In the genomic region with DNA sequence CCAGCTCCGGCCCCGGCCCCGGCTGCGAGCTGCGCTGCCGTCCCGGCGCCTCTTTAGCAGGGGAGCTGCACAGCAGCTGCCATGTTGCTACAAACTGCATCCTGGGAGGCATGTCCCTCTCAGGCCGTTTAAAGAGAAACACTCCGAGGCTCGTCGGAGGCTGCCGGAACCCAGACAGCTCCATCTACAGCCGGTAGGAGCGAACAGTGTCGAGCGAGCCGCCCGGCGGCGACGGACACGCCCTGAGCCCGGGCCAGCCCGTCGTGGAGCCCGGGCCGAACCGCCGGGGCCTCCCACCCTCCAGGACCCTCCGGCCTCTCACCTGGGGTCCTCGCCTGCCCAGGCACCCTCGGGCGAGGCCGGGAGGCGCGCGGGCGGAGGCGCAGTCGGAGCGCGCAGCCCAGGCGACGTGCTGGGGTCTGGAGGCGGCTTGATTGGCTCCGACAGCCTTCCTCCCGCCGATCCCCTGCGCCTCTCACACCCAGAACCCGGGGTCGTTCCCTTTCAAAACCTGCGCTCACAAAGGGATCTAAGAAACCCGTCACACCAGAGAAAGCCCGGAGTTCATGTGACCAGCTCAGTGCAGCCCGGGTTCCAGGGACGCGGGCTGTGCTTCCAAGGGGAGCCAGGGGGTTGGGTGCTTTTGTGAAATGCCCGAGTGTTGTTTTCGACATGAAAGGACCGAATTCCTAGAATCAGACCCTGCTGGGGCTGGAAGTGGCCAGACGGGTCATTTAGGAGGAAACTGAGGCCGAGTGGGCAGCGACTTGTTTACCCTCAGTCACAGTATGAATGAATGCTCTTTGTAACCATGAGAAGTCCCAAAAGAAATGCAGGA, we compare ENCODE assay signal across 8 cellular contexts. TPM values are rescaled to one million over a fixed set of nuclear protein-coding genes. Genes with fewer than 3 reads are reported as not detected.
DNase-seq lines count a peak whose midpoint lies in the region; ATAC-seq and TF ChIP-seq lines count a peak whose summit lies in the region.

A gene (minus strand): TSS at position 570 of the 838 bp plus-strand sequence. CDS start 5,040 bp downstream, outside the sequence.

- H3K9me3 Mint-ChIP-seq in activated CD4-positive, alpha-beta T cell treated with anti-CD3 and anti-CD28 coated beads for 36 hours (ENCODE audit: low read depth), result no peaks in the 10 kb centered on the region

- POLR2A ChIA-PET in activated CD4-positive, alpha-beta T cell treated with anti-CD3 and anti-CD28 coated beads for 36 hours (lab: Charles Lee), result interaction anchor here (0.7 to 1.2 kb wide), 5 partner anchors 18 to 265 kb away, joined by 3 to 4 read pairs (median 3); a partner anchor contains a TSS

- DNase-seq in AG20443 (ENCODE audit: low spot score), result peak; percentile 97
- peak; percentile 77 for DNase-seq in NCI-H345 (lab: John Stamatoyannopoulos, UW)
- peak; percentile 90 for DNase-seq in activated CD4-positive, alpha-beta T cell treated with anti-CD3 and anti-CD28 coated beads for 36 hours
- peak; percentile 80 for DNase-seq in colonic mucosa
- peak; percentile 83 for DNase-seq in left lobe of liver (ENCODE audit: low spot score)
- DNase-seq in stimulated activated CD4-positive, alpha-beta T cell treated with anti-CD3 and anti-CD28 coated beads, Interleukin-2, amount 100 ng/mL, for 4 hours (ENCODE audit: low read depth), result peak; percentile 69

- H3K36me3 ChIP-seq in colonic mucosa, result no peaks in the 10 kb centered on the region

- intact Hi-C loops in activated CD4-positive, alpha-beta T cell treated with anti-CD3 and anti-CD28 coated beads for 36 hours (cut with DNase I, micrococcal nuclease), result loop anchor here (1.0 to 5.0 kb wide), 8 partner anchors 37 to 370 kb away; a partner anchor contains a TSS
- intact Hi-C loops in colonic mucosa (cut with DNase I), result no loop called here

- H3K4me1 ChIP-seq in colonic mucosa, result no peaks in the 10 kb centered on the region

- H3K27me3 Mint-ChIP-seq in activated CD4-positive, alpha-beta T cell treated with anti-CD3 and anti-CD28 coated beads for 36 hours, result peaks cover 10% of the 10 kb centered on the region

- H3K4me3 Mint-ChIP-seq in activated CD4-positive, alpha-beta T cell treated with anti-CD3 and anti-CD28 coated beads for 36 hours, result peak within 1 kb of the TSS; percentile 84

- peak within 1 kb of the TSS; percentile 79 to 92 for H3K9ac ChIP-seq in colonic mucosa (ENCODE audit: low read depth in 2 of 2, low read length in 2 of 2)

- H3K27ac Mint-ChIP-seq in activated CD4-positive, alpha-beta T cell treated with anti-CD3 and anti-CD28 coated beads for 36 hours, result peak within 1 kb of the TSS; percentile 87

- H3K4me1 Mint-ChIP-seq in activated CD4-positive, alpha-beta T cell treated with anti-CD3 and anti-CD28 coated beads for 36 hours, result peaks cover 21% of the 10 kb centered on the region

- peak; percentile 24 for TF ChIP-seq CTCF in colonic mucosa (IDR thresholded peaks at IDR 0.05)

- ATAC-seq in GM18907 (IDR thresholded peaks at IDR 0.05; ENCODE audit: unreplicated experiment), result peak; percentile 97
- peak; percentile 94 for ATAC-seq in HG03139 (IDR thresholded peaks at IDR 0.05; ENCODE audit: unreplicated experiment)
- peak; percentile 96 for ATAC-seq in activated CD4-positive, alpha-beta T cell treated with anti-CD3 and anti-CD28 coated beads for 36 hours
- ATAC-seq in left lobe of liver, result peak; percentile 97

- H3K36me3 Mint-ChIP-seq in activated CD4-positive, alpha-beta T cell treated with anti-CD3 and anti-CD28 coated beads for 36 hours (ENCODE audit: low read depth), result peaks cover 4% of the 10 kb centered on the region

- H3K9me3 ChIP-seq in colonic mucosa, result no peaks in the 10 kb centered on the region

- H3K27me3 ChIP-seq in colonic mucosa, result no peaks in the 10 kb centered on the region

- peak within 1 kb of the TSS; percentile 38 for H3K27ac ChIP-seq in colonic mucosa

- peak within 1 kb of the TSS; percentile 60 for H3K4me3 ChIP-seq in colonic mucosa

- CTCF ChIA-PET in activated CD4-positive, alpha-beta T cell treated with anti-CD3 and anti-CD28 coated beads for 36 hours (lab: Charles Lee), result interaction anchor here (0.6 to 3.2 kb wide), 14 partner anchors 8 to 919 kb away, joined by 3 to 14 read pairs (median 3); a partner anchor contains a TSS

RNA-seq across cellular contexts. Expression of the gene that starts here (rescaled TPM):
- total RNA-seq in activated CD4-positive, alpha-beta T cell treated with anti-CD3 and anti-CD28 coated beads for 36 hours, result 10 to 100 TPM; 13.3 to 16.4 TPM
- total RNA-seq in colonic mucosa (10 to 100 TPM in 1 of 2 donors, 1 to 10 TPM in 1; 9.5 to 13.1 TPM), left lobe of liver (6.5 TPM)

Comparison
In these comparisons a context has a peak if more than half of its experiments do, and no peak if none do; other contexts are left out.
1. Peak in every context shown above with its lines: DNase-seq, ATAC-seq, H3K4me3 ChIP-seq and H3K27ac ChIP-seq.